Comparison of ENCODE assay signal across 30 cellular contexts in genomic region chr1:150749720-150750311, GRCh38. TPM values are rescaled to one million over a fixed set of nuclear protein-coding genes. Genes with fewer than 3 reads are reported as not detected.
"Had no signal": no experiment of that assay in that cellular context is flagged by ENCODE, and none has a peak within 500 bp of the region (broad histone marks: within the 10 kb centered on the region; RNA-seq: fewer than 3 reads in every experiment).

No MANE protein-coding gene starts in this region.

- FAIRE-seq: islet of Langerhans had no signal

- DNase-seq: activated CD4-positive, alpha-beta T cell treated with anti-CD3 and anti-CD28 coated beads, Interleukin-2, amount 10 ng/mL, durations not matched to agents 7 days and 5 days; activated CD8-positive, alpha-beta memory T cell treated with anti-CD3 and anti-CD28 coated beads for 24 hours; activated CD8-positive, alpha-beta memory T cell treated with anti-CD3 and anti-CD28 coated beads, Interleukin-2, amount 50 U/mL, for 4 hours; activated naive CD4-positive, alpha-beta T cell treated with anti-CD3 and anti-CD28 coated beads for 36 hours; activated naive CD8-positive, alpha-beta T cell treated with anti-CD3 and anti-CD28 coated beads, Interleukin-2, amount 50 U/mL, for 24 hours; activated T-cell treated with anti-CD3 and anti-CD28 coated beads, Interleukin-2, amount 50 U/mL, for 4 hours; effector CD4-positive, alpha-beta T cell; head of caudate nucleus; hypothalamus; left cardiac atrium; mesendoderm; naive thymus-derived CD8-positive, alpha-beta T cell; retina; sigmoid colon; stimulated activated CD4-positive, alpha-beta T cell treated with anti-CD3 and anti-CD28 coated beads, Interleukin-15, amount 100 ng/mL, for 24 hours; SW 1271; trophoblast cell; uterus had no signal

- H3K9me3 ChIP-seq: esophagus muscularis mucosa, gastroesophageal sphincter, sigmoid colon, uterus had no signal

- H2AFZ ChIP-seq: neural progenitor cell had no signal

- H3K27ac ChIP-seq: esophagus muscularis mucosa, gastroesophageal sphincter, neural progenitor cell, sigmoid colon, uterus, VCaP had no signal

- H3K36me3 ChIP-seq: neural progenitor cell, sigmoid colon, uterus had no signal

- H3K4me2 ChIP-seq: neural progenitor cell, smooth muscle cell had no signal

- H3K9ac ChIP-seq: neural progenitor cell had no signal

- ATAC-seq: activated CD4-positive, CD25-positive, alpha-beta regulatory T cell treated with anti-CD3 and anti-CD28 coated beads, Interleukin-2, amount 50 U/mL, for 24 hours; activated naive CD8-positive, alpha-beta T cell treated with anti-CD3 and anti-CD28 coated beads, Interleukin-2, amount 50 U/mL, for 24 hours; activated T-cell treated with anti-CD3 and anti-CD28 coated beads, Interleukin-2, amount 50 U/mL, for 4 hours; gastroesophageal sphincter; left cardiac atrium; naive thymus-derived CD8-positive, alpha-beta T cell; stimulated activated memory B cell treated with anti-CD40 and anti-IgM and Interleukin-4, amounts not matched to agents 10 μg/mL and 1 μg/mL and 100 μg/mL, for 72 hours had no signal

- H3K27me3 ChIP-seq: esophagus muscularis mucosa, gastroesophageal sphincter, neural progenitor cell, sigmoid colon, uterus had no signal

- H3K9me3 Mint-ChIP-seq: activated CD4-positive, alpha-beta T cell treated with anti-CD3 and anti-CD28 coated beads, Interleukin-2, amount 10 ng/mL, durations not matched to agents 7 days and 5 days; activated naive CD4-positive, alpha-beta T cell treated with anti-CD3 and anti-CD28 coated beads for 36 hours; activated naive CD8-positive, alpha-beta T cell treated with anti-CD3 and anti-CD28 coated beads, Interleukin-2, amount 50 U/mL, for 24 hours; activated T-cell treated with anti-CD3 and anti-CD28 coated beads, Interleukin-2, amount 50 U/mL, for 4 hours; dendritic cell treated with granulocyte-macrophage colony-stimulating factor and Interleukin-4, amounts not matched to agents 40 ng/mL and 50 ng/mL, for 4 days; naive thymus-derived CD8-positive, alpha-beta T cell; neural progenitor cell; stimulated activated memory B cell treated with anti-CD40 and anti-IgM and Interleukin-4, amounts not matched to agents 10 μg/mL and 1 μg/mL and 100 μg/mL, for 72 hours had no signal

- H3K4me3 Mint-ChIP-seq: activated CD4-positive, alpha-beta T cell treated with anti-CD3 and anti-CD28 coated beads, Interleukin-2, amount 10 ng/mL, durations not matched to agents 7 days and 5 days; activated naive CD4-positive, alpha-beta T cell treated with anti-CD3 and anti-CD28 coated beads for 36 hours; activated naive CD8-positive, alpha-beta T cell treated with anti-CD3 and anti-CD28 coated beads, Interleukin-2, amount 50 U/mL, for 24 hours; activated T-cell treated with anti-CD3 and anti-CD28 coated beads, Interleukin-2, amount 50 U/mL, for 4 hours; dendritic cell treated with granulocyte-macrophage colony-stimulating factor and Interleukin-4, amounts not matched to agents 40 ng/mL and 50 ng/mL, for 4 days; naive thymus-derived CD8-positive, alpha-beta T cell; neural progenitor cell; stimulated activated memory B cell treated with anti-CD40 and anti-IgM and Interleukin-4, amounts not matched to agents 10 μg/mL and 1 μg/mL and 100 μg/mL, for 72 hours had no signal

- H3K4me3 ChIP-seq: esophagus muscularis mucosa, gastroesophageal sphincter, neural progenitor cell, sigmoid colon, smooth muscle cell, uterus had no signal

- H3K4me1 ChIP-seq: esophagus muscularis mucosa, gastroesophageal sphincter, neural progenitor cell, sigmoid colon, uterus had no signal

- H3K27me3 Mint-ChIP-seq: activated CD4-positive, alpha-beta T cell treated with anti-CD3 and anti-CD28 coated beads, Interleukin-2, amount 10 ng/mL, durations not matched to agents 7 days and 5 days; activated naive CD8-positive, alpha-beta T cell treated with anti-CD3 and anti-CD28 coated beads, Interleukin-2, amount 50 U/mL, for 24 hours; dendritic cell treated with granulocyte-macrophage colony-stimulating factor and Interleukin-4, amounts not matched to agents 40 ng/mL and 50 ng/mL, for 4 days; naive thymus-derived CD8-positive, alpha-beta T cell; progenitor cell of endocrine pancreas; stimulated activated memory B cell treated with anti-CD40 and anti-IgM and Interleukin-4, amounts not matched to agents 10 μg/mL and 1 μg/mL and 100 μg/mL, for 72 hours had no signal

- H3K36me3 Mint-ChIP-seq: neural progenitor cell had no signal

- H3K27ac Mint-ChIP-seq: activated CD4-positive, alpha-beta T cell treated with anti-CD3 and anti-CD28 coated beads, Interleukin-2, amount 10 ng/mL, durations not matched to agents 7 days and 5 days; activated naive CD8-positive, alpha-beta T cell treated with anti-CD3 and anti-CD28 coated beads, Interleukin-2, amount 50 U/mL, for 24 hours; dendritic cell treated with granulocyte-macrophage colony-stimulating factor and Interleukin-4, amounts not matched to agents 40 ng/mL and 50 ng/mL, for 4 days; neural progenitor cell; progenitor cell of endocrine pancreas; stimulated activated memory B cell treated with anti-CD40 and anti-IgM and Interleukin-4, amounts not matched to agents 10 μg/mL and 1 μg/mL and 100 μg/mL, for 72 hours had no signal

- H3K4me1 Mint-ChIP-seq: activated naive CD8-positive, alpha-beta T cell treated with anti-CD3 and anti-CD28 coated beads, Interleukin-2, amount 50 U/mL, for 24 hours; neural progenitor cell; stimulated activated memory B cell treated with anti-CD40 and anti-IgM and Interleukin-4, amounts not matched to agents 10 μg/mL and 1 μg/mL and 100 μg/mL, for 72 hours had no signal

RNA-seq across cellular contexts. Expression of gene HORMAD1, which starts 29.1 kb away (rescaled TPM):
- total RNA-seq: activated naive CD4-positive, alpha-beta T cell treated with anti-CD3 and anti-CD28 coated beads for 36 hours; cardiac septum; chondrocyte; progenitor cell of endocrine pancreas; sigmoid colon; smooth muscle cell had no signal
- polyA plus RNA-seq: smooth muscle cell had no signal
